ENCODE assay signal across 33 cellular contexts in the genomic region with DNA sequence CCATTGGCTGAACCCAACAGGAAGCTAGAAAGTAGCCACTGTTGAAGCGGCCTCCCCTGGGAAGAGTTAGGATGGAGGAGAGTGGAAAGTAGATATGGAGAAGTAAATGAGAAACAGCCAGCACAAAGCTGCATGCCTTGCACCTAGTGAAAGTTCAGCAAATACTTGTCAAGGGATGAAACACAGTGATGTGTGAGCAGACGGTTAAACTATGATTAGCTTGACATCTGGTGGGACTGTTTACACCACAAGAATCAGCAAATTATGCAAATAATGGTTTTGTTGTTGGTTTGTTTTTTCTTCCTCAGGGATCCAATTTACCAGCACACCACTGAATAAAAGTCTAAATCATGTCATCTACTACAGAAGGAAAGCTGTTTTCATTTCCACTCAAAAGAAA.
"Had no signal": no experiment of that assay in that cellular context is flagged by ENCODE, and none has a peak within 500 bp of the region (broad histone marks: within the 10 kb centered on the region; RNA-seq: fewer than 3 reads in every experiment).

No MANE protein-coding gene starts in this region.

- ATAC-seq: activated CD8-positive, alpha-beta memory T cell treated with anti-CD3 and anti-CD28 coated beads, Interleukin-2, amount 10 ng/mL, durations not matched to agents 7 days and 5 days; activated naive CD8-positive, alpha-beta T cell treated with anti-CD3 and anti-CD28 coated beads, Interleukin-2, amount 50 U/mL, for 24 hours; K562; PC-3 had no signal

- H3K27me3 ChIP-seq: brain microvascular endothelial cell, Peyer's patch had no signal

- FAIRE-seq: K562 had no signal

- H3K27ac ChIP-seq: brain microvascular endothelial cell, Peyer's patch, VCaP had no signal

- DNase-seq: activated CD4-positive, alpha-beta memory T cell treated with anti-CD3 and anti-CD28 coated beads, Interleukin-2, amount 10 ng/mL, durations not matched to agents 7 days and 5 days; activated CD4-positive, alpha-beta T cell treated with anti-CD3 and anti-CD28 coated beads for 1 hour; activated CD4-positive, alpha-beta T cell treated with anti-CD3 and anti-CD28 coated beads for 48 hours; activated CD4-positive, CD25-positive, alpha-beta regulatory T cell; activated CD8-positive, alpha-beta memory T cell treated with anti-CD3 and anti-CD28 coated beads for 24 hours; activated CD8-positive, alpha-beta memory T cell treated with anti-CD3 and anti-CD28 coated beads, Interleukin-2, amount 10 ng/mL, durations not matched to agents 7 days and 5 days; activated CD8-positive, alpha-beta memory T cell treated with anti-CD3 and anti-CD28 coated beads, Interleukin-2, amount 50 U/mL, for 48 hours; activated effector memory CD4-positive, alpha-beta T cell treated with Interleukin-2 at 50 U/mL for 16 hours; activated naive CD4-positive, alpha-beta T cell treated with anti-CD3 and anti-CD28 coated beads, Interleukin-2, amount 10 ng/mL, durations not matched to agents 7 days and 5 days; activated naive CD8-positive, alpha-beta T cell treated with anti-CD3 and anti-CD28 coated beads, Interleukin-2, amount 50 U/mL, for 24 hours; activated T-cell treated with anti-CD3 and anti-CD28 coated beads, Interleukin-2, amount 50 U/mL, for 48 hours; anterior cingulate cortex; brain microvascular endothelial cell; NCI-H1048; NCI-H1105 treated with DMSO at 0.1 percent for 48 hours; NCI-H1436; NCI-H1694 treated with DMSO at 0.1 percent for 48 hours; NCI-H2029; NCI-H2107; NCI-H2171; NCI-H510A; NCI-H748 treated with DMSO at 0.1 percent for 48 hours; NK-92 treated with Interleukin-12 subunit alpha and Interleukin-12 subunit beta, amount 100 ng/mL, for 24 hours; PC-3; Peyer's patch; RPMI8226; SIG-M5; SW 1271; T-helper 1 cell; T-helper 2 cell; T-helper 9 cell had no signal

- H3K36me3 ChIP-seq: brain microvascular endothelial cell, Peyer's patch had no signal

- H3K4me1 ChIP-seq: Peyer's patch had no signal

- H3K9me3 ChIP-seq: Peyer's patch had no signal

- H3K4me3 ChIP-seq: K562, Peyer's patch had no signal
